ENCODE assay signal across 1 cellular context in the genomic region with DNA sequence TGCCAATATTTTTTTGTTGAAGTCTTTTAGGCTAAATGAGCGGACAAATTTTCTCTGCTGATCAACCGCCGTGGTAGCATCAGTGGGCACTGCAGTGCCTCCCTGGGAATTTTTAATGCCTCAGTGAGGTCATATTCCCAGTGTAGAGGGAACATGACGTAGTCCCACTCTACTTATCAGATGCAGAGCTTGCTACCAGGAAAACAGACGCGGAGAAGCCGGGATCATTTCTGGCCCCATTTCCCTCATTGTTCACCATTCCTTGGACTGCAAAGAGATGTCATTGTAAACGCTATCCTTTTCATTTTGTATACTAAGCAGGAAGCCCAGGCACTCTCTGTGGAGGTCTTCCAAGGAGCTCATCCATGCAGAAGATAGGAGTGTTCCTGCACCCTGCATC.
TF ChIP-seq lines count a peak whose summit lies in the region.

No MANE protein-coding gene starts in this region.

TF ChIP-seq in WTC11, 78 proteins besides CTCF, POLR2A, EP300 and RAD21 (continued from another document):
- TF ChIP-seq, protein P1, sequence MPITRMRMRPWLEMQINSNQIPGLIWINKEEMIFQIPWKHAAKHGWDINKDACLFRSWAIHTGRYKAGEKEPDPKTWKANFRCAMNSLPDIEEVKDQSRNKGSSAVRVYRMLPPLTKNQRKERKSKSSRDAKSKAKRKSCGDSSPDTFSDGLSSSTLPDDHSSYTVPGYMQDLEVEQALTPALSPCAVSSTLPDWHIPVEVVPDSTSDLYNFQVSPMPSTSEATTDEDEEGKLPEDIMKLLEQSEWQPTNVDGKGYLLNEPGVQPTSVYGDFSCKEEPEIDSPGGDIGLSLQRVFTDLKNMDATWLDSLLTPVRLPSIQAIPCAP (CRISPR knock-in tag; IDR thresholded peaks at IDR 0.05): no peak
- TF ChIP-seq ETV6 (CRISPR knock-in tag; IDR thresholded peaks at IDR 0.05) (no peak), EMX1 (CRISPR knock-in tag; IDR thresholded peaks at IDR 0.05) (no peak), NFE2L1 (CRISPR knock-in tag; IDR thresholded peaks at IDR 0.05) (no peak)
